In the genomic region with DNA sequence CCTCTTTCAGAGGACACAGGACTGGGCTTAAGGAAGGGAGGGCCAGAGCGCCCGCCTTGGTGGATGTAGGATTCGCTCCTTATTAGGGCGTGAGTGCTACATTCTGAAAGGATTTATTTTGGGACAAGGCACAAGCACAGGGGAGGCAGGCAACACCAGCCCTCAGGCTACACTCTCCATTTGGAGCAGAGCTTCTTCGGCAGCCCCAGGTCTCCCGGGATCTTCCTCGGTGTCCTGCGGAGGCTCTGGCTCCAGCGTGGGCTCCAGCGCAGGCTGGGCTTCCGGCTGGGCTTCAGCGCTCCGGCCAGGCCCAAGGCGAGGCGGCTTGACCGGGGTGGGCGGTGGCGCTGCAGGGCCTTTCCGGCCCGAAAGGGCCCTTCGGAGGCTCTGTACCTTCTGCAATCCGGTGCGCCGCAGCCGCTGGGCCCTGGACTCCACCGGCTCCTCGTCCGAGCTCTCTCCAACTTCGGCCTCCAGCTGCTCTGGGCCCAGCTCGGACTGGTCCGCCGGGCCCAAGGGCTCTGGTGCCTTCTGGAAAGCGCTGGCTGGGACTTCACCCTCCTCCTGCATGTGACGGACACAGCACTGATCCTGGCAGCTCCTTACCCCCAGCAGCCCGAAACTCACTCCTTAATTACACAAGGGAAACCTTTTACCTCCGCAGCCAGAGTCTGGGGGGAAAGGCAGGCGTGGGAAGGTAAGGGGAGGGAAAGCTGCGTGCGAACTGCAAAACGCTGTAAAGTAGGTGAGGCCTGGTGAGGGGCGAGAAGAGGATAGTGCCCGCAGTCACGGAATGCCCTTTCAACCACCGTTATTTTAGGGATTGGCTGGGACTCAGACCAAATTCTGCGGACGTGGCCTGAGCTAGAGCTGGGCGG, we compare ENCODE assay signal across 10 cellular contexts. TPM values are rescaled to one million over a fixed set of nuclear protein-coding genes. Genes with fewer than 3 reads are reported as not detected.
DNase-seq lines count a peak whose midpoint lies in the region; ATAC-seq, FAIRE-seq and TF ChIP-seq lines count a peak whose summit lies in the region.
"Had no signal": no experiment of that assay in that cellular context is flagged by ENCODE, and none has a peak within 500 bp of the region (broad histone marks: within the 10 kb centered on the region; RNA-seq: fewer than 3 reads in every experiment).

No MANE protein-coding gene starts in this region.

- peaks cover 2 to 9% (median 8%) of the 10 kb centered on the region in 4 donors for H3K4me1 Mint-ChIP-seq in naive thymus-derived CD8-positive, alpha-beta T cell

- H3K4me3 ChIP-seq in BJ (ENCODE audit: low read depth, low read length): peak overlapping the region; percentile 59
- H3K4me3 ChIP-seq in Panc1 (ENCODE audit: low read depth in 2 of 2, low read length in 2 of 2): peak overlapping the region; percentile 50 to 85
- H3K4me3 ChIP-seq in epithelial cell of esophagus (ENCODE audit: low read length): peak overlapping the region; percentile 55
- no peak overlapping the region for H3K4me3 ChIP-seq in A673 (ENCODE audit: low read depth, low read length, poor library complexity, severe bottlenecking)

- no peak overlapping the region for H3K27ac Mint-ChIP-seq in naive thymus-derived CD8-positive, alpha-beta T cell
- H3K27ac Mint-ChIP-seq: activated naive CD4-positive, alpha-beta T cell treated with anti-CD3 and anti-CD28 coated beads, Interleukin-2, amount 50 U/mL, for 24 hours had no signal

- ATAC-seq in Panc1 (peak; percentile 37), GM18867 (IDR thresholded peaks at IDR 0.05; ENCODE audit: unreplicated experiment) (no peak)
- no peak for ATAC-seq in naive thymus-derived CD8-positive, alpha-beta T cell

- H3K27ac ChIP-seq in Panc1 (ENCODE audit: low read length): peak overlapping the region; percentile 88
- no peak overlapping the region for H3K27ac ChIP-seq in A673 (ENCODE audit: low read depth, low read length, poor library complexity, severe bottlenecking)

- H3K27me3 Mint-ChIP-seq in naive thymus-derived CD8-positive, alpha-beta T cell: peaks cover 31 to 74% (median 57%) of the 10 kb centered on the region in 5 donors

- DNase-seq in BJ (ENCODE audit: low read depth) (no peak), Panc1 (ENCODE audit: low read depth, low spot score) (peak; percentile 78), epithelial cell of esophagus (ENCODE audit: low read depth) (peak; percentile 16), A673 (ENCODE audit: low spot score) (no peak), GM19239 (ENCODE audit: insufficient read length, low spot score) (no peak)
- DNase-seq in naive thymus-derived CD8-positive, alpha-beta T cell: no peak
- DNase-seq in stimulated activated CD4-positive, alpha-beta T cell treated with anti-CD3 and anti-CD28 coated beads, Interleukin-12 subunit alpha, Interleukin-12 subunit beta, amount 100 ng/mL, for 4 hours: no peak

- H3K27me3 ChIP-seq in BJ (ENCODE audit: control insufficient read depth, insufficient read depth, low read length): no peaks in the 10 kb centered on the region
- peaks cover 7% of the 10 kb centered on the region; the same call in 1 of the 2 replicates for H3K27me3 ChIP-seq in Panc1 (ENCODE audit: control insufficient read depth, insufficient read depth, low read length)
- no peaks in the 10 kb centered on the region for H3K27me3 ChIP-seq in A673 (replicated peaks; ENCODE audit: insufficient read depth, low read depth, low read length, poor library complexity)

- H3K9me3 Mint-ChIP-seq in naive thymus-derived CD8-positive, alpha-beta T cell: no peaks in the 10 kb centered on the region
- H3K9me3 Mint-ChIP-seq: activated naive CD4-positive, alpha-beta T cell treated with anti-CD3 and anti-CD28 coated beads, Interleukin-2, amount 50 U/mL, for 24 hours had no signal

- H3K4me1 ChIP-seq in Panc1 (ENCODE audit: control insufficient read depth, insufficient read depth, low read length): peaks cover 15% of the 10 kb centered on the region
- H3K4me1 ChIP-seq in A673 (ENCODE audit: insufficient read depth, low read length, poor library complexity, severe bottlenecking): peaks cover 22% of the 10 kb centered on the region

- H3K36me3 ChIP-seq in BJ (ENCODE audit: control insufficient read depth, insufficient read depth, low read length) (peaks cover 2% of the 10 kb centered on the region; the same call in 1 of the 2 replicates), Panc1 (ENCODE audit: control insufficient read depth, insufficient read depth, low read length) (no peaks in the 10 kb centered on the region), A673 (ENCODE audit: insufficient read depth, low read length, poor library complexity, severe bottlenecking) (no peaks in the 10 kb centered on the region)

- intact Hi-C loops in Panc1 (cut with micrococcal nuclease; ENCODE audit: unreplicated experiment): loop anchor here (10.0 kb wide), 1 partner anchor 1694 kb away; no protein-coding TSS in a partner anchor
- intact Hi-C loops in A673 (cut with micrococcal nuclease; ENCODE audit: unreplicated experiment): no loop called here

- BruUV-seq in Panc1 (replicated peaks; lab: Mats Ljungman, UMichigan): TSS peak; percentile 91
- no TSS peak for BruUV-seq in A673 (replicated peaks; lab: Mats Ljungman, UMichigan)

- TF ChIP-seq CTCF in BJ (IDR thresholded peaks at IDR 0.05; ENCODE audit: insufficient read depth, low read depth, low read length): no peak
- no peak; the same call in 1 of the 2 replicates for TF ChIP-seq CTCF in Panc1 (IDR thresholded peaks at IDR 0.05)
- no peak for TF ChIP-seq CTCF in epithelial cell of esophagus (IDR thresholded peaks at IDR 0.05; ENCODE audit: insufficient read depth, low read depth, low read length, missing control alignments)
- no peak for TF ChIP-seq CTCF in A673 (conservative IDR thresholded peaks at IDR 0.05; ENCODE audit: low read depth, low read length)

- no peaks in the 10 kb centered on the region for H3K36me3 Mint-ChIP-seq in naive thymus-derived CD8-positive, alpha-beta T cell
- H3K36me3 Mint-ChIP-seq: activated naive CD4-positive, alpha-beta T cell treated with anti-CD3 and anti-CD28 coated beads, Interleukin-2, amount 50 U/mL, for 24 hours had no signal

- in situ Hi-C loops in Panc1 (cut with HindIII; ENCODE audit: low pct_unique_long_range_greater_than_20kb, low sequenced_read_pairs): no loop called here

- CTCF ChIA-PET in BJ (lab: Yijun Ruan, JAX): interaction anchor here (1.1 to 7.2 kb wide), 6 partner anchors 14 to 68 kb away, joined by 3 to 62 read pairs (median 11); no protein-coding TSS in a partner anchor
- CTCF ChIA-PET in Panc1 (lab: Charles Lee): interaction anchor here (0.5 to 1.5 kb wide), 3 partner anchors 37 to 66 kb away, joined by 3 to 5 read pairs (median 4); no protein-coding TSS in a partner anchor
- CTCF ChIA-PET in A673 (lab: Charles Lee): no interaction called here

- H3K9me3 ChIP-seq in Panc1 (ENCODE audit: control insufficient read depth, insufficient read depth, low read depth, low read length) (no peaks in the 10 kb centered on the region), A673 (ENCODE audit: low read depth, low read length, poor library complexity, severe bottlenecking) (no peaks in the 10 kb centered on the region)

- POLR2A ChIA-PET in BJ (lab: Charles Lee): interaction anchor here (0.6 to 1.3 kb wide), 3 partner anchors 36 to 84 kb away, joined by 3 to 7 read pairs (median 4); no protein-coding TSS in a partner anchor
- POLR2A ChIA-PET in Panc1 (lab: Charles Lee): interaction anchor here (0.5 to 0.6 kb wide), 2 partner anchors 23 to 58 kb away, joined by 3 to 5 read pairs; no protein-coding TSS in a partner anchor
- POLR2A ChIA-PET in naive thymus-derived CD8-positive, alpha-beta T cell (lab: Charles Lee): no interaction called here
- POLR2A ChIA-PET in A673 (lab: Charles Lee; ENCODE audit: low non-redundant PET): no interaction called here

- peak overlapping the region in 7 of 10 donors; percentile 10 to 58 (median 50) for H3K4me3 Mint-ChIP-seq in naive thymus-derived CD8-positive, alpha-beta T cell
- H3K4me3 Mint-ChIP-seq: activated naive CD4-positive, alpha-beta T cell treated with anti-CD3 and anti-CD28 coated beads, Interleukin-2, amount 50 U/mL, for 24 hours had no signal

- FAIRE-seq in GM19239 (lab: Jason Lieb, UNC): no peak
- FAIRE-seq: GM18507 had no signal

RNA-seq across cellular contexts. Expression of a gene that starts 1.1 kb away (rescaled TPM):
- polyA plus RNA-seq in BJ (2011; rRNA removed): 81.8 and 134 TPM in 2 replicates
- polyA minus RNA-seq in BJ (2011; rRNA and poly(A)+ RNA removed): 17.5 and 19.7 TPM in 2 replicates
- 31.1 TPM for total RNA-seq in Panc1 (2021; ENCODE audit: unreplicated experiment)
- polyA plus RNA-seq in Panc1 (2012; ENCODE audit: insufficient read length): 26.7 TPM
- total RNA-seq in naive thymus-derived CD8-positive, alpha-beta T cell: not detected
- not detected for polyA plus RNA-seq in naive thymus-derived CD8-positive, alpha-beta T cell
- total RNA-seq in A673 (2021): 1.3 and 1.4 TPM in 2 replicates

RNA-seq across cellular contexts. Expression of a gene that starts 59.6 kb away (rescaled TPM):
- not detected in 2 replicates for polyA plus RNA-seq in BJ (2011; rRNA removed)
- polyA minus RNA-seq in BJ (2011; rRNA and poly(A)+ RNA removed): not detected in 2 replicates
- total RNA-seq in Panc1 (2021; ENCODE audit: unreplicated experiment) (not detected), A673 (2021) (not detected in 2 replicates)
- polyA plus RNA-seq in Panc1 (2012; ENCODE audit: insufficient read length): not detected
- not detected for total RNA-seq in naive thymus-derived CD8-positive, alpha-beta T cell
- not detected for polyA plus RNA-seq in naive thymus-derived CD8-positive, alpha-beta T cell

Comparison
In these comparisons a context has a peak if more than half of its experiments do, and no peak if none do; other contexts are left out.
1. DNase-seq: peak in Panc1 (single experiment) and epithelial cell of esophagus (single experiment); none in BJ (single experiment), naive thymus-derived CD8-positive, alpha-beta T cell (0 of 10), A673 (single experiment), GM19239 (single experiment) and stimulated activated CD4-positive, alpha-beta T cell treated with anti-CD3 and anti-CD28 coated beads, Interleukin-12 subunit alpha, Interleukin-12 subunit beta, amount 100 ng/mL, for 4 hours (single experiment).
2. RNA of a gene that starts 1.1 kb away (total RNA-seq): 31.1 TPM in Panc1 (single experiment); 1.3 to 1.4 TPM in A673 and not detected in naive thymus-derived CD8-positive, alpha-beta T cell; every median in the first group is over 10 times any median in the second.
3. POLR2A ChIA-PET loops: an anchor here in BJ (0.6 to 1.3 kb wide) and Panc1 (0.5 to 0.6 kb wide); none called in naive thymus-derived CD8-positive, alpha-beta T cell and A673.